In the genomic region with DNA sequence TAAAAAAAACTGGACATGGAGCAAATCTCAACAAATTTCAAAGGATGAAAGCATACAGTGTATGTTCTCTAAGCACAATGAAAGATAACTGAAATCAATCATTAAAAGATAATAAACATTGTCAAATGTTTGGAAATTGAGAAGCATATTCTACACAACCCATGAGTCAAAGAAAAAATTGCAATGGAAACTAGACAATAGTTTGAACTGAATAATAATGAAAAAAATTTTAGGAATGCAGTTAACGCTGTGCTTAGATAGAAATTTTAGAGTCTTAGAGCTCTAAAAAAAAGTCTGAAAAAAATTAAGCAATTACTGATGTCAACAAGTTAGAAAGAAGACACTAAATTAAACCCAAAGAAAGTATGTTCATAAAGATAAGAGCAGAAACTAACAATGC, we compare ENCODE assay signal across 1 cellular context.
TF ChIP-seq lines count a peak whose summit lies in the region.

No MANE protein-coding gene starts in this region.

TF ChIP-seq in GM23338, 12 proteins besides CTCF, POLR2A, EP300 and RAD21 (continued from another document):
- TF ChIP-seq, protein P1, sequence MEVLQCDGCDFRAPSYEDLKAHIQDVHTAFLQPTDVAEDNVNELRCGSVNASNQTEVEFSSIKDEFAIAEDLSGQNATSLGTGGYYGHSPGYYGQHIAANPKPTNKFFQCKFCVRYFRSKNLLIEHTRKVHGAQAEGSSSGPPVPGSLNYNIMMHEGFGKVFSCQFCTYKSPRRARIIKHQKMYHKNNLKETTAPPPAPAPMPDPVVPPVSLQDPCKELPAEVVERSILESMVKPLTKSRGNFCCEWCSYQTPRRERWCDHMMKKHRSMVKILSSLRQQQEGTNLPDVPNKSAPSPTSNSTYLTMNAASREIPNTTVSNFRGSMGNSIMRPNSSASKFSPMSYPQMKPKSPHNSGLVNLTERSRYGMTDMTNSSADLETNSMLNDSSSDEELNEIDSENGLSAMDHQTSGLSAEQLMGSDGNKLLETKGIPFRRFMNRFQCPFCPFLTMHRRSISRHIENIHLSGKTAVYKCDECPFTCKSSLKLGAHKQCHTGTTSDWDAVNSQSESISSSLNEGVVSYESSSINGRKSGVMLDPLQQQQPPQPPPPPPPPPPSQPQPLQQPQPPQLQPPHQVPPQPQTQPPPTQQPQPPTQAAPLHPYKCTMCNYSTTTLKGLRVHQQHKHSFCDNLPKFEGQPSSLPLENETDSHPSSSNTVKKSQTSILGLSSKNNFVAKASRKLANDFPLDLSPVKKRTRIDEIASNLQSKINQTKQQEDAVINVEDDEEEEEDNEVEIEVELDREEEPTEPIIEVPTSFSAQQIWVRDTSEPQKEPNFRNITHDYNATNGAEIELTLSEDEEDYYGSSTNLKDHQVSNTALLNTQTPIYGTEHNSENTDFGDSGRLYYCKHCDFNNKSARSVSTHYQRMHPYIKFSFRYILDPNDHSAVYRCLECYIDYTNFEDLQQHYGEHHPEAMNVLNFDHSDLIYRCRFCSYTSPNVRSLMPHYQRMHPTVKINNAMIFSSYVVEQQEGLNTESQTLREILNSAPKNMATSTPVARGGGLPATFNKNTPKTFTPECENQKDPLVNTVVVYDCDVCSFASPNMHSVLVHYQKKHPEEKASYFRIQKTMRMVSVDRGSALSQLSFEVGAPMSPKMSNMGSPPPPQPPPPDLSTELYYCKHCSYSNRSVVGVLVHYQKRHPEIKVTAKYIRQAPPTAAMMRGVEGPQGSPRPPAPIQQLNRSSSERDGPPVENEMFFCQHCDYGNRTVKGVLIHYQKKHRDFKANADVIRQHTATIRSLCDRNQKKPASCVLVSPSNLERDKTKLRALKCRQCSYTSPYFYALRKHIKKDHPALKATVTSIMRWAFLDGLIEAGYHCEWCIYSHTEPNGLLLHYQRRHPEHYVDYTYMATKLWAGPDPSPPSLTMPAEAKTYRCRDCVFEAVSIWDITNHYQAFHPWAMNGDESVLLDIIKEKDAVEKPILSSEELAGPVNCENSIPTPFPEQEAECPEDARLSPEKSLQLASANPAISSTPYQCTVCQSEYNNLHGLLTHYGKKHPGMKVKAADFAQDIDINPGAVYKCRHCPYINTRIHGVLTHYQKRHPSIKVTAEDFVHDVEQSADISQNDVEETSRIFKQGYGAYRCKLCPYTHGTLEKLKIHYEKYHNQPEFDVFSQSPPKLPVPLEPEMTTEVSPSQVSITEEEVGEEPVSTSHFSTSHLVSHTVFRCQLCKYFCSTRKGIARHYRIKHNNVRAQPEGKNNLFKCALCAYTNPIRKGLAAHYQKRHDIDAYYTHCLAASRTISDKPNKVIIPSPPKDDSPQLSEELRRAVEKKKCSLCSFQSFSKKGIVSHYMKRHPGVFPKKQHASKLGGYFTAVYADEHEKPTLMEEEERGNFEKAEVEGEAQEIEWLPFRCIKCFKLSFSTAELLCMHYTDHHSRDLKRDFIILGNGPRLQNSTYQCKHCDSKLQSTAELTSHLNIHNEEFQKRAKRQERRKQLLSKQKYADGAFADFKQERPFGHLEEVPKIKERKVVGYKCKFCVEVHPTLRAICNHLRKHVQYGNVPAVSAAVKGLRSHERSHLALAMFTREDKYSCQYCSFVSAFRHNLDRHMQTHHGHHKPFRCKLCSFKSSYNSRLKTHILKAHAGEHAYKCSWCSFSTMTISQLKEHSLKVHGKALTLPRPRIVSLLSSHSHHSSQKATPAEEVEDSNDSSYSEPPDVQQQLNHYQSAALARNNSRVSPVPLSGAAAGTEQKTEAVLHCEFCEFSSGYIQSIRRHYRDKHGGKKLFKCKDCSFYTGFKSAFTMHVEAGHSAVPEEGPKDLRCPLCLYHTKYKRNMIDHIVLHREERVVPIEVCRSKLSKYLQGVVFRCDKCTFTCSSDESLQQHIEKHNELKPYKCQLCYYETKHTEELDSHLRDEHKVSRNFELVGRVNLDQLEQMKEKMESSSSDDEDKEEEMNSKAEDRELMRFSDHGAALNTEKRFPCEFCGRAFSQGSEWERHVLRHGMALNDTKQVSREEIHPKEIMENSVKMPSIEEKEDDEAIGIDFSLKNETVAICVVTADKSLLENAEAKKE (CRISPR knock-in tag; IDR thresholded peaks at IDR 0.05) = no peak
- TF ChIP-seq ZNF331 (CRISPR knock-in tag; IDR thresholded peaks at IDR 0.05; ENCODE audit: low read depth) (no peak), JUNB (IDR thresholded peaks at IDR 0.05; ENCODE audit: unreplicated experiment) (no peak), NANOG (IDR thresholded peaks at IDR 0.05; ENCODE audit: borderline replicate concordance) (no peak), CREB1 (CRISPR knock-in tag; IDR thresholded peaks at IDR 0.05; ENCODE audit: low read depth) (no peak)
